ENCODE assay signal across 9 cellular contexts in genomic region chr4:155582971-155583437, GRCh38.
DNase-seq lines count a peak whose midpoint lies in the region; ATAC-seq and TF ChIP-seq lines count a peak whose summit lies in the region.
"Had no signal": no experiment of that assay in that cellular context is flagged by ENCODE, and none has a peak within 500 bp of the region (broad histone marks: within the 10 kb centered on the region; RNA-seq: fewer than 3 reads in every experiment).

No MANE protein-coding gene starts in this region.

- no peaks in the 10 kb centered on the region for H3K36me3 ChIP-seq in skeletal muscle satellite cell (ENCODE audit: insufficient read depth, low read length)
- H3K36me3 ChIP-seq: thoracic aorta had no signal

- no peaks in the 10 kb centered on the region for H3K9me3 ChIP-seq in skeletal muscle satellite cell (replicated peaks; ENCODE audit: low read length)
- H3K9me3 ChIP-seq: thoracic aorta had no signal

- H3K4me3 Mint-ChIP-seq in activated T-cell treated with anti-CD3 and anti-CD28 coated beads, Interleukin-2, amount 50 U/mL, for 4 hours: no peak overlapping the region

- no peaks in the 10 kb centered on the region for H3K36me3 Mint-ChIP-seq in activated T-cell treated with anti-CD3 and anti-CD28 coated beads, Interleukin-2, amount 50 U/mL, for 4 hours (ENCODE audit: insufficient read depth)

- no peak for DNase-seq in activated T-cell treated with anti-CD3 and anti-CD28 coated beads, Interleukin-2, amount 50 U/mL, for 4 hours
- no peak for DNase-seq in activated T-cell treated with anti-CD3 and anti-CD28 coated beads, Interleukin-2, amount 50 U/mL, for 48 hours
- DNase-seq in NCI-H69 (lab: John Stamatoyannopoulos, UW) (peak; percentile 10), epithelial cell of esophagus (ENCODE audit: low read depth) (peak; percentile 67), ecto neural progenitor cell (ENCODE audit: low spot score) (no peak)
- DNase-seq in activated effector memory CD4-positive, alpha-beta T cell treated with anti-CD3 and anti-CD28 coated beads, Interleukin-2, amount 50 U/mL, for 16 hours: no peak

- no peak for TF ChIP-seq CTCF in epithelial cell of esophagus (IDR thresholded peaks at IDR 0.05; ENCODE audit: insufficient read depth, low read depth, low read length, missing control alignments)

- H3K27me3 ChIP-seq in skeletal muscle satellite cell (ENCODE audit: control insufficient read depth, insufficient read depth, low read length): no peaks in the 10 kb centered on the region

- H3K9me3 Mint-ChIP-seq in activated T-cell treated with anti-CD3 and anti-CD28 coated beads, Interleukin-2, amount 50 U/mL, for 4 hours: no peaks in the 10 kb centered on the region

- H3K4me2 ChIP-seq in skeletal muscle satellite cell (ENCODE audit: low read length): peak overlapping the region; percentile 45

- H3K4me1 ChIP-seq in skeletal muscle satellite cell (ENCODE audit: control insufficient read depth, insufficient read depth, low read length): peaks cover 15% of the 10 kb centered on the region

- H3K4me3 ChIP-seq in epithelial cell of esophagus (ENCODE audit: low read length) (no peak overlapping the region), skeletal muscle satellite cell (ENCODE audit: low read length) (peak overlapping the region; percentile 3)
- H3K4me3 ChIP-seq: thoracic aorta had no signal

- peak; percentile 28 to 40 for ATAC-seq in activated T-cell treated with anti-CD3 and anti-CD28 coated beads, Interleukin-2, amount 50 U/mL, for 4 hours
- ATAC-seq in HG03520 (IDR thresholded peaks at IDR 0.05; ENCODE audit: unreplicated experiment): no peak

- no peaks in the 10 kb centered on the region for H3K27me3 Mint-ChIP-seq in activated T-cell treated with anti-CD3 and anti-CD28 coated beads, Interleukin-2, amount 50 U/mL, for 4 hours (ENCODE audit: low read depth)

- H3K4me1 Mint-ChIP-seq in activated T-cell treated with anti-CD3 and anti-CD28 coated beads, Interleukin-2, amount 50 U/mL, for 4 hours (ENCODE audit: low read depth): peaks cover 9% of the 10 kb centered on the region

- no peak overlapping the region for H3K9ac ChIP-seq in skeletal muscle satellite cell (ENCODE audit: low read depth, low read length)

Comparison
In these comparisons a context has a peak if more than half of its experiments do, and no peak if none do; other contexts are left out.
1. DNase-seq: peak in NCI-H69 (single experiment) and epithelial cell of esophagus (single experiment); none in activated T-cell treated with anti-CD3 and anti-CD28 coated beads, Interleukin-2, amount 50 U/mL, for 4 hours (single experiment), activated T-cell treated with anti-CD3 and anti-CD28 coated beads, Interleukin-2, amount 50 U/mL, for 48 hours (0 of 2), activated effector memory CD4-positive, alpha-beta T cell treated with anti-CD3 and anti-CD28 coated beads, Interleukin-2, amount 50 U/mL, for 16 hours (single experiment) and ecto neural progenitor cell (single experiment).